In the genomic region with DNA sequence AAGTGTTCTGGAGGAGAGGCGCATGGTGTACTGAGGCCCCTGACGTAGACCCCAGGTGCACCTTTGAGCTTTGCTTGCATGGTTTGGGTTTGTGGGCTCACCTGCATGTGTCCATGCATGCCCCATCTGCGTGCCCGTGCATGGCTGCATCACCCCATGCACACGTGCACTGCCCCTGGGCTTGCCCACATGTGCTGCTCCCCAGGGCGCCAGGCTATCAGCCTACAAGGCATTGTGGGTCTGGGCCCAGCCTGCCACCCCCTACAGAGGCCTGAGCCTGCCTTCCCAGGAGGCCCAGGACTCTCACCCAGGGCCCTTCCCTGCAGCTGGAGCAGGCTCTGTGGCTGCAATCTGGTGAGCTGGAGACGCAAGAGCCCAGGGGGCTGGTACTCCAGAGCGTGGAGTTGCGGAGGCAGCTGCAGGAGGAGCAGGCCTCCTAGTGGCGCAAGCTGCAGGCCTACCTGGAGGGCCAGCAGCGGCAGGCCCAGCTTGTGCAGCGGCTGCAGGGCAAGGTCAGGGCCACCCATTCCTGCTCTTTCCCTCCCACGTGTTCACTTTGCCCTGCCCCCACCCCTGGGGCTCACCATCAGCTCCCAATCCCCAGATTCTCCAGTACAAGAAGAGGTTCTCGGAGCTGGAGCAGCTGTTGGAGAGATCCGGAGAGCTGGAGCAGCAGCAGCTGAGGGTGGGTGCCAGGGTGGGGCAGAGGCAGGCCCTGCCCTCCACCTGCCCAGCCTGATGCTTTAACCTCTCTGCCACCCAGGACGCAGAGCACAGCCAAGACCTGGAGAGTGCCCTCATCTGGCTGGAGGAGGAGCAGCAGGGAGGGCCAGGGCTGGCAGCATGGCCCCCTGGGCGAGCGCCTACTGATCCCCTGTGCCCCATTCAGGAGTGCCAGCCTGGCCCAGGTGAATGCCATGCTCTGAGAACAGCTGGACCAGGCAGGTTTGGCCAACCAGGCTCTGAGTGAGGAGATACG, we compare ENCODE assay signal across 8 cellular contexts. TPM values are rescaled to one million over a fixed set of nuclear protein-coding genes. Genes with fewer than 3 reads are reported as not detected.
A peak's percentile ranks its signal among the peaks of the same experiment; 100 is the strongest.
DNase-seq lines count a peak whose midpoint lies in the region; ATAC-seq, FAIRE-seq and TF ChIP-seq lines count a peak whose summit lies in the region.
"Not testable (repeated sequence)": the region's sequence is repeated elsewhere in the genome, so short reads cannot be mapped to it uniquely, and the experiment has no call there.

No MANE protein-coding gene starts in this region.

- H3K27me3 ChIP-seq in CD4-positive, alpha-beta T cell (ENCODE audit: control insufficient read depth, insufficient read depth, low read length); gastroesophageal sphincter; HepG2 (ENCODE audit: control insufficient read depth in 1 of 2, insufficient read depth in 2 of 2, low read length in 2 of 2): not testable (repeated sequence)

- not testable (repeated sequence) for H3K36me3 ChIP-seq in gastroesophageal sphincter; HepG2 (replicated peaks in 1 of 2; ENCODE audit: control insufficient read depth in 1 of 2, insufficient read depth in 2 of 2, low read length in 2 of 2)

- H3K27ac ChIP-seq in CD4-positive, alpha-beta T cell (ENCODE audit: low read depth, low read length); gastroesophageal sphincter; HepG2 (ENCODE audit: extremely low read length, insufficient read depth, low read length): not testable (repeated sequence)

- FAIRE-seq in HepG2 (lab: Jason Lieb, UNC): peak; percentile 83

- not testable (repeated sequence) for H3K9me3 Mint-ChIP-seq in CD4-positive, alpha-beta T cell; activated B cell treated with CpG ODN at 0.5 μM for 24 hours; activated naive CD8-positive, alpha-beta T cell treated with anti-CD3 and anti-CD28 coated beads, Interleukin-2, amount 10 ng/mL, durations not matched to agents 7 days and 5 days; natural killer cell; stimulated activated naive CD8-positive, alpha-beta T cell treated with anti-CD3 and anti-CD28 coated beads, Interleukin-15, amount 100 ng/mL, for 72 hours

- intact Hi-C loops in CD4-positive, alpha-beta T cell (cut with DNase I, micrococcal nuclease); activated B cell treated with CpG ODN at 0.5 μM for 24 hours (cut with micrococcal nuclease); HepG2 (cut with micrococcal nuclease; ENCODE audit: unreplicated experiment); natural killer cell (cut with micrococcal nuclease): not testable (repeated sequence)

- not testable (repeated sequence) for H3K4me2 ChIP-seq in HepG2 (ENCODE audit: low read depth, low read length)

- POLR2A ChIA-PET in CD4-positive, alpha-beta T cell (lab: Charles Lee); activated B cell treated with CpG ODN at 0.5 μM for 24 hours (lab: Charles Lee); activated naive CD8-positive, alpha-beta T cell treated with anti-CD3 and anti-CD28 coated beads, Interleukin-2, amount 10 ng/mL, durations not matched to agents 7 days and 5 days (lab: Charles Lee); HepG2 (lab: Yijun Ruan, JAX): not testable (repeated sequence)

- not testable (repeated sequence) for H3K4me3 Mint-ChIP-seq in CD4-positive, alpha-beta T cell; activated B cell treated with CpG ODN at 0.5 μM for 24 hours; activated naive CD8-positive, alpha-beta T cell treated with anti-CD3 and anti-CD28 coated beads, Interleukin-2, amount 10 ng/mL, durations not matched to agents 7 days and 5 days; natural killer cell; stimulated activated naive CD8-positive, alpha-beta T cell treated with anti-CD3 and anti-CD28 coated beads, Interleukin-15, amount 100 ng/mL, for 72 hours

- H3K4me1 ChIP-seq in gastroesophageal sphincter; HepG2 (ENCODE audit: insufficient read depth, low read length): not testable (repeated sequence)

- not testable (repeated sequence) for TF ChIP-seq EP300 in gastroesophageal sphincter (IDR thresholded peaks at IDR 0.05); HepG2 (IDR thresholded peaks at IDR 0.05; ENCODE audit: low read depth in 2 of 2, low read length in 2 of 2); HepG2 (CRISPR knock-in tag; IDR thresholded peaks at IDR 0.05; ENCODE audit: borderline replicate concordance)

- not testable (repeated sequence) for TF ChIP-seq RAD21 in HepG2 (CRISPR knock-in tag; IDR thresholded peaks at IDR 0.05)

- H3K27me3 Mint-ChIP-seq in CD4-positive, alpha-beta T cell; activated B cell treated with CpG ODN at 0.5 μM for 24 hours; activated naive CD8-positive, alpha-beta T cell treated with anti-CD3 and anti-CD28 coated beads, Interleukin-2, amount 10 ng/mL, durations not matched to agents 7 days and 5 days; natural killer cell (ENCODE audit: low read depth in 2 of 2); stimulated activated naive CD8-positive, alpha-beta T cell treated with anti-CD3 and anti-CD28 coated beads, Interleukin-15, amount 100 ng/mL, for 72 hours: not testable (repeated sequence)

- H3K9ac ChIP-seq in HepG2 (ENCODE audit: insufficient read depth, low read depth, low read length): not testable (repeated sequence)

- in situ Hi-C loops in HepG2 (cut with HindIII; ENCODE audit: extremely low pct_ligation_motif_present, low pct_unique_long_range_greater_than_20kb): not testable (repeated sequence)

- H3K79me2 ChIP-seq in HepG2 (ENCODE audit: insufficient read depth, low read length): not testable (repeated sequence)

- not testable (repeated sequence) for H3K4me1 Mint-ChIP-seq in CD4-positive, alpha-beta T cell (ENCODE audit: low read depth); activated B cell treated with CpG ODN at 0.5 μM for 24 hours; activated naive CD8-positive, alpha-beta T cell treated with anti-CD3 and anti-CD28 coated beads, Interleukin-2, amount 10 ng/mL, durations not matched to agents 7 days and 5 days; natural killer cell; stimulated activated naive CD8-positive, alpha-beta T cell treated with anti-CD3 and anti-CD28 coated beads, Interleukin-15, amount 100 ng/mL, for 72 hours

- not testable (repeated sequence) for H3K4me3 ChIP-seq in gastroesophageal sphincter; HepG2 (replicated peaks in 1 of 3; ENCODE audit: insufficient read depth in 1 of 3, low read depth in 2 of 3, low read length in 3 of 3)

- not testable (repeated sequence) for TF ChIP-seq POLR2A in gastroesophageal sphincter (IDR thresholded peaks at IDR 0.05); HepG2 (IDR thresholded peaks at IDR 0.05; ENCODE audit: insufficient read depth in 1 of 2, low read depth in 2 of 2, low read length in 2 of 2)

- ATAC-seq in CD4-positive, alpha-beta T cell (ENCODE audit: poor library complexity): peak; percentile 59
- ATAC-seq in HG03432 (IDR thresholded peaks at IDR 0.05; ENCODE audit: unreplicated experiment): peak; percentile 56
- peak; percentile 97 for ATAC-seq in activated B cell treated with CpG ODN at 0.5 μM for 24 hours (ENCODE audit: low read depth)
- peak; percentile 70 for ATAC-seq in activated naive CD8-positive, alpha-beta T cell treated with anti-CD3 and anti-CD28 coated beads, Interleukin-2, amount 10 ng/mL, durations not matched to agents 7 days and 5 days (ENCODE audit: low read depth)
- peak; percentile 34 for ATAC-seq in gastroesophageal sphincter
- ATAC-seq in HepG2: peak; percentile 90
- peak; percentile 52 for ATAC-seq in natural killer cell
- ATAC-seq in stimulated activated naive CD8-positive, alpha-beta T cell treated with anti-CD3 and anti-CD28 coated beads, Interleukin-15, amount 100 ng/mL, for 72 hours: peak; percentile 90

- BruUV-seq in HepG2 (replicated peaks; lab: Mats Ljungman, UMichigan): TSS peak; percentile 47

- H3K36me3 Mint-ChIP-seq in CD4-positive, alpha-beta T cell (ENCODE audit: low read depth); activated B cell treated with CpG ODN at 0.5 μM for 24 hours (ENCODE audit: low read depth); activated naive CD8-positive, alpha-beta T cell treated with anti-CD3 and anti-CD28 coated beads, Interleukin-2, amount 10 ng/mL, durations not matched to agents 7 days and 5 days; natural killer cell: not testable (repeated sequence)

- CTCF ChIA-PET in CD4-positive, alpha-beta T cell (lab: Charles Lee); activated B cell treated with CpG ODN at 0.5 μM for 24 hours (lab: Charles Lee); HepG2 (lab: Yijun Ruan, JAX; ENCODE audit: low intra/inter-chr PET ratio, low total read pairs): not testable (repeated sequence)

- DNase-seq in CD4-positive, alpha-beta T cell; activated B cell treated with CpG ODN at 0.5 μM for 24 hours; activated naive CD8-positive, alpha-beta T cell treated with anti-CD3 and anti-CD28 coated beads, Interleukin-2, amount 10 ng/mL, durations not matched to agents 7 days and 5 days; HepG2 (ENCODE audit: low spot score); natural killer cell; stimulated activated naive CD8-positive, alpha-beta T cell treated with anti-CD3 and anti-CD28 coated beads, Interleukin-15, amount 100 ng/mL, for 72 hours: not testable (repeated sequence)

- WGBS in gastroesophageal sphincter (ENCODE audit: low coverage in 1 of 2), 2 donors: no CpG with 5 or more reads among the region's 19 CpGs
- 4% methylated on average over 5 of the region's 19 CpGs for WGBS in HepG2 (ENCODE audit: low lambda C conversion rate)

- H4K20me1 ChIP-seq in HepG2 (ENCODE audit: insufficient read depth, low read length): not testable (repeated sequence)

- not testable (repeated sequence) for H3K27ac Mint-ChIP-seq in CD4-positive, alpha-beta T cell; activated B cell treated with CpG ODN at 0.5 μM for 24 hours; activated naive CD8-positive, alpha-beta T cell treated with anti-CD3 and anti-CD28 coated beads, Interleukin-2, amount 10 ng/mL, durations not matched to agents 7 days and 5 days; natural killer cell; stimulated activated naive CD8-positive, alpha-beta T cell treated with anti-CD3 and anti-CD28 coated beads, Interleukin-15, amount 100 ng/mL, for 72 hours

- H3K9me3 ChIP-seq in CD4-positive, alpha-beta T cell (ENCODE audit: control insufficient read depth, low read length); gastroesophageal sphincter; HepG2 (ENCODE audit: low read length): not testable (repeated sequence)

- not testable (repeated sequence) for TF ChIP-seq CTCF in CD4-positive, alpha-beta T cell (IDR thresholded peaks at IDR 0.05); activated B cell treated with CpG ODN at 0.5 μM for 24 hours (IDR thresholded peaks at IDR 0.05); gastroesophageal sphincter (IDR thresholded peaks at IDR 0.05); HepG2 (CRISPR knock-in tag; IDR thresholded peaks at IDR 0.05); natural killer cell (IDR thresholded peaks at IDR 0.05)

- H2AFZ ChIP-seq in HepG2 (ENCODE audit: low read length): not testable (repeated sequence)

RNA-seq across cellular contexts. Expression of gene RNU1-4, which starts 9.9 kb away (rescaled TPM):
- total RNA-seq in CD4-positive, alpha-beta T cell: 1,000 to 10,000 TPM; 4,982 to 5,937 TPM
- total RNA-seq in activated B cell treated with CpG ODN at 0.5 μM for 24 hours (3,526 and 4,195 TPM in 2 replicates), gastroesophageal sphincter (under 1 TPM in 3 of 4 donors, not detected in 1; under 0.01 TPM), HepG2 (2016; rRNA removed; fragmentation: Illumina TruSeq; extraction: Trizol) (859 and 11,018 TPM in 2 replicates), natural killer cell (1,000 to 10,000 TPM; 2,937 to 3,261 (median 3,038) TPM)
- 1,000 to 10,000 TPM; 3,257 to 3,430 TPM for total RNA-seq in activated naive CD8-positive, alpha-beta T cell treated with anti-CD3 and anti-CD28 coated beads, Interleukin-2, amount 10 ng/mL, durations not matched to agents 7 days and 5 days
- total RNA-seq in HepG2 (2016; cell fraction: cytosol; rRNA removed; fragmentation: Illumina TruSeq; extraction: Trizol; ENCODE audit: low read depth): 16,281 and 17,236 TPM in 2 replicates
- total RNA-seq in HepG2 (2016; cell fraction: insoluble cytoplasmic fraction; rRNA removed; fragmentation: Illumina TruSeq; extraction: Trizol): 1,309 and 10,613 TPM in 2 replicates
- total RNA-seq in HepG2 (2016; cell fraction: membrane; rRNA removed; fragmentation: Illumina TruSeq; extraction: Trizol): 2,848 and 3,475 TPM in 2 replicates
- total RNA-seq in HepG2 (2016; cell fraction: nucleus; rRNA removed; fragmentation: Illumina TruSeq; extraction: Trizol): 52,466 and 64,417 TPM in 2 replicates
- polyA plus RNA-seq in HepG2 (2011; rRNA removed): under 0.01 TPM in 2 replicates
- under 0.01 TPM in 2 replicates for polyA plus RNA-seq in HepG2 (2011; cell fraction: cytosol; rRNA removed)
- polyA plus RNA-seq in HepG2 (2011; cell fraction: nucleus; rRNA removed): under 0.01 TPM in 2 replicates
- 78.2 TPM in 1 of 2 replicates, not detected in the other for polyA plus RNA-seq in HepG2 (2012)
- 27.3 and 44.4 TPM in 2 replicates for polyA plus RNA-seq in HepG2 (2016; cell fraction: cytosol; fragmentation: Illumina TruSeq; extraction: Trizol; ENCODE audit: low read depth)
- not detected in 2 replicates for polyA plus RNA-seq in HepG2 (2016; cell fraction: insoluble cytoplasmic fraction; fragmentation: Illumina TruSeq; extraction: Trizol; ENCODE audit: low read depth)
- polyA plus RNA-seq in HepG2 (2016; cell fraction: membrane; fragmentation: Illumina TruSeq; extraction: Trizol; ENCODE audit: low read depth): not detected in 2 replicates
- polyA plus RNA-seq in HepG2 (2016; cell fraction: nucleus; fragmentation: Illumina TruSeq; extraction: Trizol; ENCODE audit: insufficient read depth, low read depth): 32.8 TPM in 1 of 2 replicates, not detected in the other
- 12,820 and 15,604 TPM in 2 replicates for polyA minus RNA-seq in HepG2 (2011; rRNA and poly(A)+ RNA removed; ENCODE audit: low replicate concordance)
- polyA minus RNA-seq in HepG2 (2011; cell fraction: cytosol; rRNA and poly(A)+ RNA removed): 90,102 and 105,040 TPM in 2 replicates
- 42,574 and 58,030 TPM in 2 replicates for polyA minus RNA-seq in HepG2 (2011; cell fraction: nucleus; rRNA and poly(A)+ RNA removed)

Comparison
In these comparisons a context has a peak if more than half of its experiments do, and no peak if none do; other contexts are left out.
1. ATAC-seq: peak in every context shown above with its lines; median percentile 97 in activated B cell treated with CpG ODN at 0.5 μM for 24 hours; 90 in HepG2; 90 in stimulated activated naive CD8-positive, alpha-beta T cell treated with anti-CD3 and anti-CD28 coated beads, Interleukin-15, amount 100 ng/mL, for 72 hours; 70 in activated naive CD8-positive, alpha-beta T cell treated with anti-CD3 and anti-CD28 coated beads, Interleukin-2, amount 10 ng/mL, durations not matched to agents 7 days and 5 days; 59 in CD4-positive, alpha-beta T cell; 56 in HG03432; 52 in natural killer cell; 34 in gastroesophageal sphincter.
2. RNA of gene RNU1-4, which starts 9.9 kb away (total RNA-seq): 859 to 64,417 TPM in HepG2, 4,982 to 5,937 TPM in CD4-positive, alpha-beta T cell, 3,526 to 4,195 TPM in activated B cell treated with CpG ODN at 0.5 μM for 24 hours, 3,257 to 3,430 TPM in activated naive CD8-positive, alpha-beta T cell treated with anti-CD3 and anti-CD28 coated beads, Interleukin-2, amount 10 ng/mL, durations not matched to agents 7 days and 5 days and 2,937 to 3,261 TPM in natural killer cell; under 0.01 TPM in gastroesophageal sphincter; every median in the first group is over 100 times any median in the second.